Comparison of ENCODE assay signal across 11 cellular contexts in the genomic region with DNA sequence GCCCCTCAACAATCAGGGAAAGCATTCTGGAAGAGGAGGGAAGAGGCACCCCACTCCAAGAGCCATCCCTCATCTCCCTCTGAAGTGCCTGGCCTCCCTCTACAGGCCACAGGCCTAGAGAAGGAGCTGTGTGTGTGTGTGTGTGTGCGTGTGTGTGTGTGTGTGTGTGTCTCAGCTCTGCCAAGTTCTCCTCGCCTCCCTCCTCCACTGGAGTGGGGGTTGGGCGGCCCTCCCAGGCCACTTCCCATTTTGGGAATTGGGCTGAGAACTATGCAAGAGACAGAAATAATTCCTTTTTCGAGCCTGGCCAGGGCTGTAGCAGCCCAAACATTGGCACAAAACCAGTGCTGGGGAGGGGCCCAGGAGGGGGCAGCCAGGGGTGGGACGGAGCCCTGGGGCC. TPM values are rescaled to one million over a fixed set of nuclear protein-coding genes. Genes with fewer than 3 reads are reported as not detected.
A peak's percentile ranks its signal among the peaks of the same experiment; 100 is the strongest.
DNase-seq lines count a peak whose midpoint lies in the region; ATAC-seq and TF ChIP-seq lines count a peak whose summit lies in the region.
"Had no signal": no experiment of that assay in that cellular context is flagged by ENCODE, and none has a peak within 500 bp of the region (broad histone marks: within the 10 kb centered on the region; RNA-seq: fewer than 3 reads in every experiment).

No MANE protein-coding gene starts in this region.

- H3K4me3 Mint-ChIP-seq in activated CD8-positive, alpha-beta T cell treated with anti-CD3 and anti-CD28 coated beads, Interleukin-2, amount 10 ng/mL, durations not matched to agents 7 days and 5 days = no peak overlapping the region
- H3K4me3 Mint-ChIP-seq: immature natural killer cell had no signal

- TF ChIP-seq CTCF in BE2C (IDR thresholded peaks at IDR 0.05; ENCODE audit: low read depth, low read length) (0 out of 2 replicates have a peak, but pooled peaks have one; percentile 8), ovary (IDR thresholded peaks at IDR 0.05) (no peak)

- intact Hi-C loops in left ventricle myocardium superior (cut with micrococcal nuclease) = no loop called here
- intact Hi-C loops in ovary (cut with DNase I) = no loop called here

- H3K36me3 ChIP-seq in BE2C (no peaks in the 10 kb centered on the region), ovary (no peaks in the 10 kb centered on the region)

- H3K27me3 ChIP-seq in BE2C (no peaks in the 10 kb centered on the region), ovary (no peaks in the 10 kb centered on the region)

- no peak overlapping the region for H3K27ac Mint-ChIP-seq in activated CD8-positive, alpha-beta T cell treated with anti-CD3 and anti-CD28 coated beads, Interleukin-2, amount 10 ng/mL, durations not matched to agents 7 days and 5 days
- H3K27ac Mint-ChIP-seq: immature natural killer cell had no signal

- CTCF ChIA-PET in activated CD8-positive, alpha-beta T cell treated with anti-CD3 and anti-CD28 coated beads, Interleukin-2, amount 10 ng/mL, durations not matched to agents 7 days and 5 days (lab: Charles Lee) = no interaction called here

- H3K4me1 ChIP-seq in BE2C (peaks cover 26% of the 10 kb centered on the region), ovary (ENCODE audit: insufficient read depth) (peaks cover 4% of the 10 kb centered on the region)

- H3K9me3 ChIP-seq in BE2C = no peaks in the 10 kb centered on the region
- no peaks in the 10 kb centered on the region for H3K9me3 ChIP-seq in ovary

- no peak overlapping the region for H3K4me3 ChIP-seq in BE2C (ENCODE audit: low read depth, low read length)
- H3K4me3 ChIP-seq in ovary = no peak overlapping the region

- peak overlapping the region in 1 of 2 donors; percentile 12 for H3K27ac ChIP-seq in ovary

- 3 to 5% (median 4%) methylated on average over 5 of the region's 5 CpGs for WGBS in ovary, 3 donors

- no peaks in the 10 kb centered on the region for H3K9me3 Mint-ChIP-seq in activated CD8-positive, alpha-beta T cell treated with anti-CD3 and anti-CD28 coated beads, Interleukin-2, amount 10 ng/mL, durations not matched to agents 7 days and 5 days (ENCODE audit: insufficient read depth)
- H3K9me3 Mint-ChIP-seq: immature natural killer cell had no signal

- no peak for TF ChIP-seq EP300 in ovary (IDR thresholded peaks at IDR 0.05)

- peak; percentile 37 for DNase-seq in BE2C
- peak in 52 of 58 donors; percentile 15 to 75 (median 40) for DNase-seq in anterior cingulate cortex (lab: John Stamatoyannopoulos, UW)
- DNase-seq in left ventricle myocardium superior = peak; percentile 86
- DNase-seq in ovary = peak; percentile 77 to 93 (median 83)
- no peak for DNase-seq in activated CD8-positive, alpha-beta T cell treated with anti-CD3 and anti-CD28 coated beads, Interleukin-2, amount 10 ng/mL, durations not matched to agents 7 days and 5 days
- no peak for DNase-seq in AG08396 (ENCODE audit: low spot score)
- DNase-seq: activated naive CD4-positive, alpha-beta T cell treated with Interleukin-2 at 50 U/mL for 16 hours; immature natural killer cell; MM.1S had no signal

- peaks cover 27% of the 10 kb centered on the region for H3K27me3 Mint-ChIP-seq in activated CD8-positive, alpha-beta T cell treated with anti-CD3 and anti-CD28 coated beads, Interleukin-2, amount 10 ng/mL, durations not matched to agents 7 days and 5 days (ENCODE audit: low read depth)

- ATAC-seq in left ventricle myocardium superior (peak; percentile 84), HG03135 (IDR thresholded peaks at IDR 0.05; ENCODE audit: unreplicated experiment) (no peak), GM18870 (IDR thresholded peaks at IDR 0.05; ENCODE audit: unreplicated experiment) (no peak)
- no peak for ATAC-seq in activated CD8-positive, alpha-beta T cell treated with anti-CD3 and anti-CD28 coated beads, Interleukin-2, amount 10 ng/mL, durations not matched to agents 7 days and 5 days

- POLR2A ChIA-PET in activated CD8-positive, alpha-beta T cell treated with anti-CD3 and anti-CD28 coated beads, Interleukin-2, amount 10 ng/mL, durations not matched to agents 7 days and 5 days (lab: Charles Lee) = no interaction called here

- no peak for TF ChIP-seq POLR2A in ovary (IDR thresholded peaks at IDR 0.05)

- no peaks in the 10 kb centered on the region for H3K36me3 Mint-ChIP-seq in activated CD8-positive, alpha-beta T cell treated with anti-CD3 and anti-CD28 coated beads, Interleukin-2, amount 10 ng/mL, durations not matched to agents 7 days and 5 days (ENCODE audit: low read depth)
- H3K36me3 Mint-ChIP-seq: immature natural killer cell had no signal

- no peaks in the 10 kb centered on the region for H3K4me1 Mint-ChIP-seq in activated CD8-positive, alpha-beta T cell treated with anti-CD3 and anti-CD28 coated beads, Interleukin-2, amount 10 ng/mL, durations not matched to agents 7 days and 5 days (ENCODE audit: low read depth)
- H3K4me1 Mint-ChIP-seq: immature natural killer cell had no signal

RNA-seq across cellular contexts. Expression of a gene that starts 35.7 kb away (rescaled TPM):
- polyA plus RNA-seq in BE2C (2012; ENCODE audit: insufficient read depth, insufficient read length, low read depth) = 6.9 TPM
- total RNA-seq in left ventricle myocardium superior (1.9 TPM), ovary (1 to 10 TPM in 4 of 7 donors, under 1 TPM in 3; 0.12 to 5.4 (median 1.3) TPM)
- 1 to 10 TPM in 1 of 2 donors, under 1 TPM in 1; 0.17 to 3.3 TPM for polyA plus RNA-seq in ovary
- total RNA-seq in activated CD8-positive, alpha-beta T cell treated with anti-CD3 and anti-CD28 coated beads, Interleukin-2, amount 10 ng/mL, durations not matched to agents 7 days and 5 days = not detected
- polyA plus RNA-seq: immature natural killer cell had no signal

Comparison
In these comparisons a context has a peak if more than half of its experiments do, and no peak if none do; other contexts are left out.
1. DNase-seq: peak in BE2C (single experiment), anterior cingulate cortex (52 of 58), left ventricle myocardium superior (single experiment) and ovary (5 of 5); none in activated CD8-positive, alpha-beta T cell treated with anti-CD3 and anti-CD28 coated beads, Interleukin-2, amount 10 ng/mL, durations not matched to agents 7 days and 5 days (single experiment) and AG08396 (single experiment).